17 cellular contexts compared by ENCODE assay signal in genomic region chr13:24076124-24076523, GRCh38.
A peak's percentile ranks its signal among the peaks of the same experiment; 100 is the strongest.
DNase-seq lines count a peak whose midpoint lies in the region; ATAC-seq and TF ChIP-seq lines count a peak whose summit lies in the region.
"Had no signal": no experiment of that assay in that cellular context is flagged by ENCODE, and none has a peak within 500 bp of the region (broad histone marks: within the 10 kb centered on the region; RNA-seq: fewer than 3 reads in every experiment).

No MANE protein-coding gene starts in this region.

- H3K27me3 Mint-ChIP-seq in Calu3 (ENCODE audit: unreplicated experiment), result no peaks in the 10 kb centered on the region

- ATAC-seq in PC-3, result no peak
- ATAC-seq: activated T-cell treated with anti-CD3 and anti-CD28 coated beads, Interleukin-2, amount 50 U/mL, for 4 hours; K562 had no signal

- no peaks in the 10 kb centered on the region for H3K79me2 ChIP-seq in PC-3 (ENCODE audit: low read length)

- H3K18ac ChIP-seq in neuronal stem cell (ENCODE audit: low read length), result no peak overlapping the region

- TF ChIP-seq EP300 in tibial nerve (IDR thresholded peaks at IDR 0.05), result no peak

- H3K4me2 ChIP-seq in PC-3 (ENCODE audit: low read length), result peak overlapping the region; percentile 53
- no peak overlapping the region for H3K4me2 ChIP-seq in neuronal stem cell (ENCODE audit: insufficient read depth, low read length, poor library complexity, severe bottlenecking)

- H3K4me1 ChIP-seq in PC-3 (ENCODE audit: insufficient read depth, low read length) (peaks cover 34% of the 10 kb centered on the region), neuronal stem cell (ENCODE audit: control insufficient read depth in 2 of 2, insufficient read depth in 1 of 2, low read depth in 1 of 2, low read length in 2 of 2) (peaks cover 17 to 28% of the 10 kb centered on the region in 2 donors), tibial nerve (peaks cover 0 to 29% (median 14%) of the 10 kb centered on the region in 4 donors)
- H3K4me1 ChIP-seq: breast epithelium had no signal

- CTCF ChIA-PET in Calu3 (lab: Charles Lee) (interaction anchor here (1.1 to 1.3 kb wide), 2 partner anchors 11 to 73 kb away, joined by 3 to 4 read pairs; no protein-coding TSS in a partner anchor), PC-3 (lab: Charles Lee) (no interaction called here)

- peak overlapping the region; percentile 59 for H2AFZ ChIP-seq in PC-3 (ENCODE audit: low read length)
- peak overlapping the region; percentile 15 for H2AFZ ChIP-seq in neuronal stem cell (ENCODE audit: low read length)

- peak overlapping the region; percentile 59 for H3K27ac Mint-ChIP-seq in Calu3 (ENCODE audit: unreplicated experiment)
- H3K27ac Mint-ChIP-seq: B cell, nephron progenitor cell had no signal

- H3K4ac ChIP-seq in neuronal stem cell (ENCODE audit: low read length), result no peak overlapping the region

- H3K9me3 ChIP-seq in PC-3 (ENCODE audit: low read length) (no peaks in the 10 kb centered on the region), neuronal stem cell (replicated peaks in 1 of 2; ENCODE audit: control insufficient read depth in 2 of 2, insufficient read depth in 1 of 2, low read depth in 1 of 2, low read length in 2 of 2) (no peaks in the 10 kb centered on the region), tibial nerve (no peaks in the 10 kb centered on the region)
- H3K9me3 ChIP-seq: breast epithelium, esophagus muscularis mucosa had no signal

- no peaks in the 10 kb centered on the region for H3K79me1 ChIP-seq in neuronal stem cell (ENCODE audit: low read depth, low read length)

- peaks cover 14% of the 10 kb centered on the region for H3F3A ChIP-seq in PC-3 (ENCODE audit: low read length, unreplicated experiment)

- H2BK5ac ChIP-seq in neuronal stem cell (ENCODE audit: low read length), result no peak overlapping the region

- POLR2A ChIA-PET in PC-3 (lab: Charles Lee; ENCODE audit: unreplicated experiment), result interaction anchor here (0.6 kb wide), 2 partner anchors 84 to 622 kb away, joined by 4 read pairs; partner anchors contain the start of gene SPATA13

- peak overlapping the region; percentile 69 for H3K4me3 Mint-ChIP-seq in Calu3 (ENCODE audit: low read depth, unreplicated experiment)
- H3K4me3 Mint-ChIP-seq: activated T-cell treated with anti-CD3 and anti-CD28 coated beads, Interleukin-2, amount 50 U/mL, for 4 hours; B cell; nephron progenitor cell had no signal

- H3K27ac ChIP-seq in PC-3 (ENCODE audit: low read length), result peak overlapping the region; percentile 89
- no peak overlapping the region for H3K27ac ChIP-seq in neuronal stem cell (replicated peaks; ENCODE audit: low read length)
- no peak overlapping the region for H3K27ac ChIP-seq in tibial nerve
- H3K27ac ChIP-seq: esophagus muscularis mucosa had no signal

- H3K23ac ChIP-seq in neuronal stem cell (ENCODE audit: low read depth, low read length, poor library complexity), result no peak overlapping the region

- H4K8ac ChIP-seq in neuronal stem cell (ENCODE audit: low read depth, low read length), result no peak overlapping the region

- H3K4me3 ChIP-seq in PC-3 (ENCODE audit: low read length), result no peak overlapping the region
- no peak overlapping the region for H3K4me3 ChIP-seq in neuronal stem cell (ENCODE audit: low read length in 2 of 2)
- H3K4me3 ChIP-seq in tibial nerve, result no peak overlapping the region
- H3K4me3 ChIP-seq: breast epithelium, esophagus muscularis mucosa, K562 had no signal

- H3K14ac ChIP-seq in neuronal stem cell (ENCODE audit: low read length), result no peak overlapping the region

- no CpG with 5 or more reads among the region's 3 CpGs for WGBS in neuronal stem cell (ENCODE audit: extremely low coverage in 2 of 2, insufficient read length in 2 of 2, insufficient replicate concordance in 1 of 2), 2 donors
- WGBS in tibial nerve, 2 donors, result 30 to 32% methylated on average over 3 of the region's 3 CpGs

- no peak overlapping the region for H2BK12ac ChIP-seq in neuronal stem cell (ENCODE audit: low read length)

- H2BK120ac ChIP-seq in neuronal stem cell (ENCODE audit: low read depth, low read length), result no peak overlapping the region

- H3K27me3 ChIP-seq in PC-3 (ENCODE audit: low read length) (no peaks in the 10 kb centered on the region), neuronal stem cell (ENCODE audit: control insufficient read depth in 3 of 3, insufficient read depth in 3 of 3, low read depth in 1 of 3, low read length in 3 of 3) (no peaks in the 10 kb centered on the region), tibial nerve (no peaks in the 10 kb centered on the region)
- H3K27me3 ChIP-seq: breast epithelium, esophagus muscularis mucosa had no signal

- H3K36me3 ChIP-seq in PC-3 (ENCODE audit: low read depth, low read length), result no peaks in the 10 kb centered on the region
- H3K36me3 ChIP-seq in neuronal stem cell (replicated peaks in 1 of 2; ENCODE audit: control insufficient read depth in 2 of 2, insufficient read depth in 2 of 2, low read length in 2 of 2), result no peaks in the 10 kb centered on the region
- no peaks in the 10 kb centered on the region for H3K36me3 ChIP-seq in tibial nerve
- H3K36me3 ChIP-seq: breast epithelium, esophagus muscularis mucosa had no signal

- TF ChIP-seq CTCF in Calu3 (IDR thresholded peaks at IDR 0.05; ENCODE audit: unreplicated experiment) (no peak), PC-3 (conservative IDR thresholded peaks at IDR 0.05; ENCODE audit: low read depth, low read length) (no peak), tibial nerve (IDR thresholded peaks at IDR 0.05) (no peak)

- H3K9me3 Mint-ChIP-seq in Calu3 (ENCODE audit: low read depth, unreplicated experiment), result no peaks in the 10 kb centered on the region
- H3K9me3 Mint-ChIP-seq: activated T-cell treated with anti-CD3 and anti-CD28 coated beads, Interleukin-2, amount 50 U/mL, for 4 hours; nephron progenitor cell had no signal

- TF ChIP-seq POLR2A in tibial nerve (IDR thresholded peaks at IDR 0.05), result no peak

- H3K4me1 Mint-ChIP-seq in Calu3 (ENCODE audit: low read depth, unreplicated experiment), result peaks cover 45% of the 10 kb centered on the region

- BruUV-seq in Calu3 (replicated peaks; lab: Mats Ljungman, UMichigan) (no TSS peak), PC-3 (replicated peaks; lab: Mats Ljungman, UMichigan) (no TSS peak)

- no peaks in the 10 kb centered on the region for H4K20me1 ChIP-seq in PC-3 (ENCODE audit: low read length)

- H3K36me3 Mint-ChIP-seq in Calu3 (ENCODE audit: insufficient read depth, unreplicated experiment), result peaks cover 6% of the 10 kb centered on the region

- H3K9ac ChIP-seq in PC-3 (ENCODE audit: low read length), result no peak overlapping the region
- H3K9ac ChIP-seq in neuronal stem cell (ENCODE audit: low read depth, low read length, poor library complexity), result no peak overlapping the region

- intact Hi-C loops in Calu3 (cut with micrococcal nuclease; ENCODE audit: unreplicated experiment), result no loop called here
- intact Hi-C loops in PC-3 (cut with micrococcal nuclease), result no loop called here
- intact Hi-C loops in posterior vena cava (cut with DNase I), result no loop called here

- DNase-seq in Calu3 (peak; percentile 29), PC-3 (peak; percentile 13), inferior parietal cortex (ENCODE audit: extremely low spot score) (peak; percentile 44), neuronal stem cell (ENCODE audit: low spot score) (no peak), posterior vena cava (ENCODE audit: low spot score) (no peak), tibial nerve (ENCODE audit: low spot score in 2 of 2) (no peak), HCEC 1CT (no peak)
- no peak for DNase-seq in stimulated activated CD4-positive, alpha-beta T cell treated with anti-CD3 and anti-CD28 coated beads, Interleukin-2, amount 100 ng/mL, for 48 hours
- DNase-seq: activated T-cell treated with anti-CD3 and anti-CD28 coated beads, Interleukin-2, amount 50 U/mL, for 4 hours; NCI-H1694; nephron progenitor cell; stimulated activated CD4-positive, alpha-beta T cell treated with anti-CD3 and anti-CD28 coated beads, Interleukin-12 subunit alpha, Interleukin-12 subunit beta, amount 100 ng/mL, for 4 hours; stimulated activated CD8-positive, alpha-beta memory T cell treated with anti-CD3 and anti-CD28 coated beads, Interleukin-4, amount 100 ng/mL, for 48 hours had no signal

- H2BK15ac ChIP-seq in neuronal stem cell (ENCODE audit: low read length), result no peak overlapping the region

- H2AK5ac ChIP-seq in neuronal stem cell (ENCODE audit: low read depth, low read length), result no peak overlapping the region

- H4K91ac ChIP-seq in neuronal stem cell (ENCODE audit: low read depth, low read length, poor library complexity), result no peak overlapping the region

- H3K9me2 ChIP-seq in PC-3 (replicated peaks; ENCODE audit: low read length), result no peaks in the 10 kb centered on the region

Comparison
In these comparisons a context has a peak if more than half of its experiments do, and no peak if none do; other contexts are left out.
1. DNase-seq: peak in Calu3 (single experiment), PC-3 (single experiment) and inferior parietal cortex (single experiment); none in neuronal stem cell (single experiment), posterior vena cava (single experiment), tibial nerve (0 of 2), stimulated activated CD4-positive, alpha-beta T cell treated with anti-CD3 and anti-CD28 coated beads, Interleukin-2, amount 100 ng/mL, for 48 hours (0 of 2) and HCEC 1CT (single experiment).